21 cellular contexts compared by ENCODE assay signal in the genomic region with DNA sequence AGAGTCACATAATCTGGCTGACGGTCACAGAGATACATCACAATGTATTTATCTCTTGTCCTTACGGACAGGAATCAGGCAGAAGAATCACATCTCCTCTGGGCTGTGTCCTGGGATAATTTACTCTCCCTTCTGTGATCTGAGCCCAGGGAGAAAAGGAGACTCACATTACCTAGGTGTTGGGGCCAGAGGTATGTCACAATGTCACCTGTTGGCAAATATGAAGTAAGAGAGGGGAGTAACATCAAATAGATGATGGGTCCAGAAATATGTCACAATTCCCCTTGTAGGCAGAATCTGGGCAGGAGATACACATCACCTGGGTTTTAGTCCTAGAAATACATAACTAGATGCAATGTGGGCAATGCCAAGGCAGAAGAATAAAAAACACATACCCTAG.
"Had no signal": no experiment of that assay in that cellular context is flagged by ENCODE, and none has a peak within 500 bp of the region (broad histone marks: within the 10 kb centered on the region; RNA-seq: fewer than 3 reads in every experiment).

No MANE protein-coding gene starts in this region.

- ATAC-seq: effector memory CD8-positive, alpha-beta T cell; esophagus mucosa; foreskin keratinocyte; gastrocnemius medialis; gastroesophageal sphincter; heart left ventricle; heart right ventricle had no signal

- DNase-seq: colonic mucosa; cortex of kidney; dermis blood vessel endothelial cell; dorsolateral prefrontal cortex; effector CD4-positive, alpha-beta T cell; effector CD8-positive, alpha-beta T cell; effector memory CD4-positive, alpha-beta T cell; effector memory CD8-positive, alpha-beta T cell; endodermal cell; erythroblast; esophagus squamous epithelium; foreskin fibroblast; foreskin keratinocyte; foreskin melanocyte; gastrocnemius medialis; glutamatergic neuron; head of caudate nucleus; heart left ventricle; heart right ventricle had no signal
